In genomic region chr12:81558031-81558430, GRCh38 we compare ENCODE assay signal across 23 cellular contexts.
A peak's percentile ranks its signal among the peaks of the same experiment; 100 is the strongest.
DNase-seq lines count a peak whose midpoint lies in the region; ATAC-seq and TF ChIP-seq lines count a peak whose summit lies in the region.
"Had no signal": no experiment of that assay in that cellular context is flagged by ENCODE, and none has a peak within 500 bp of the region (broad histone marks: within the 10 kb centered on the region; RNA-seq: fewer than 3 reads in every experiment).

No MANE protein-coding gene starts in this region.

- intact Hi-C loops in heart right ventricle (cut with DNase I): no loop called here

- 70 to 94% methylated on average over 1 of the region's 1 CpG for whole genome bisulfite sequencing in heart right ventricle, 2 donors

- no peaks in the 10 kb centered on the region for H3K9me3 ChIP-seq in heart right ventricle
- H3K9me3 ChIP-seq: left ventricle myocardium inferior had no signal

- H3K36me3 ChIP-seq in heart right ventricle: no peaks in the 10 kb centered on the region
- H3K36me3 ChIP-seq: left ventricle myocardium inferior had no signal

- no peaks in the 10 kb centered on the region for H3K4me1 ChIP-seq in heart right ventricle
- H3K4me1 ChIP-seq: left ventricle myocardium inferior had no signal

- peak; percentile 4 for DNase-seq in AG08395 (ENCODE audit: low spot score)
- peak; percentile 2 for DNase-seq in RKO (ENCODE audit: low spot score)
- peak; percentile 52 for DNase-seq in dedifferentiated amniotic fluid mesenchymal stem cell (ENCODE audit: extremely low spot score)
- peak; percentile 80 for DNase-seq in iris pigment epithelial cell (ENCODE audit: low read depth)
- DNase-seq in heart right ventricle: no peak
- DNase-seq in NCI-H1417 treated with DMSO at 0.1 percent for 48 hours (lab: John Stamatoyannopoulos, UW): no peak
- DNase-seq: activated CD4-positive, alpha-beta T cell treated with anti-CD3 and anti-CD28 coated beads for 1 hour; activated CD8-positive, alpha-beta memory T cell treated with anti-CD3 and anti-CD28 coated beads for 24 hours; activated naive CD4-positive, alpha-beta T cell; activated T-cell treated with anti-CD3 and anti-CD28 coated beads, Interleukin-2, amount 50 U/mL, for 24 hours; immature natural killer cell; left ventricle myocardium inferior; naive thymus-derived CD8-positive, alpha-beta T cell; NCI-H2029; NCI-H446; PC-3; retina; SHP77 treated with DMSO at 0.1 percent for 48 hours; stimulated activated CD8-positive, alpha-beta memory T cell treated with anti-CD3 and anti-CD28 coated beads, Interleukin-4, amount 100 ng/mL, for 48 hours had no signal

- no peaks in the 10 kb centered on the region for H3K27me3 ChIP-seq in heart right ventricle
- H3K27me3 ChIP-seq: hepatocyte had no signal

- no peak overlapping the region for H3K4me3 ChIP-seq in heart right ventricle
- H3K4me3 ChIP-seq: hepatocyte, left ventricle myocardium inferior had no signal

- ATAC-seq in GM21360 (IDR thresholded peaks at IDR 0.05; ENCODE audit: unreplicated experiment) (no peak), HG03521 (IDR thresholded peaks at IDR 0.05; ENCODE audit: unreplicated experiment) (no peak), heart right ventricle (no peak)
- ATAC-seq: naive thymus-derived CD8-positive, alpha-beta T cell; PC-3 had no signal

- H3K27ac ChIP-seq in heart right ventricle: no peak overlapping the region
- H3K27ac ChIP-seq: hepatocyte, KMS-11, left ventricle myocardium inferior had no signal

- no peak for TF ChIP-seq CTCF in heart right ventricle (IDR thresholded peaks at IDR 0.05)

Comparison
In these comparisons a context has a peak if more than half of its experiments do, and no peak if none do; other contexts are left out.
1. DNase-seq: peak in AG08395 (single experiment), RKO (single experiment), dedifferentiated amniotic fluid mesenchymal stem cell (single experiment) and iris pigment epithelial cell (single experiment); none in heart right ventricle (0 of 2) and NCI-H1417 treated with DMSO at 0.1 percent for 48 hours (single experiment).